In the genomic region with DNA sequence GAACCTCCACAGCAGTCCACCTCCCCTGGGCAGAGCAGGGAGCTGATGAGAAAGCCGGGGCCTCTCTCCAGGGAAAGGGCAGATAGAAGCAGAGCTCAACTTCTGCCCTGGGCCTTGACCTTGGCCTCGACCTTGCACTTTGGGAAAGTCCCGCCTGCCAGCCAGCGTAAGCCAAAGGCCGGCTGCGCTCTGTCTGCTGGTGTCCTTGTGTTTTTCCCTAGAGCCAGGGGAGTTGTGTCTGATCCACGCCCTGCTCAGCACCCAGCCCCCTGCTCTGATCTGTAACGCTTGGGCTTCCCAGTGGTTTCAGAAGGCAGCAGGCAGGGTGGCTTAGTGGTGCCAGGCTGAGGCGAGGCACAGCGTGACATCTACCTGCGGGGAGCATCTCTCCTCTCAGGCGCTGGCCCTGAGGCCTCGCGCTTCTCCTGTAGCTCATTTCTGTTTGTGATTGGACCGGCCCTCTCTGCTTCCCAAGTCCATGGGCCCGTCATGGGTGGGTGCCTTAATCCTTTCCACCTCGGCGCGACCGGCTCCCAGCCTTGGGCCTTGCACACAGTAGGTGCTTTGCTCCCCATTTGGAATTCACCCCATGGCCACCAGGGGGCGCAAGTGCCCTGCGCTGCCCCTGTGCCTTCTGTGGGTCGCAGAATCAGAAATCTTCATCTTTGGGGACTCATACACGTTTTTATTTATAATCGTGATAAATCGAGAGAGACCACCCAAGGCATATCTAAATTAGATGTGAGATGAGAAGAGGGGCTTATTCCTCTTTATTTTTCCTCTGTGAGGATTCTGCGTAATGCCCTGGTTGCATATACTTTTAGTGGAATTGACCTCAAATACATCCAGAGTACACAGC, we compare ENCODE assay signal across 8 cellular contexts. TPM values are rescaled to one million over a fixed set of nuclear protein-coding genes. Genes with fewer than 3 reads are reported as not detected.
A peak's percentile ranks its signal among the peaks of the same experiment; 100 is the strongest.
DNase-seq lines count a peak whose midpoint lies in the region; ATAC-seq and TF ChIP-seq lines count a peak whose summit lies in the region.

No MANE protein-coding gene starts in this region.

- no peak for DNase-seq in left ventricle myocardium inferior
- no peak for DNase-seq in left cardiac atrium
- DNase-seq in activated CD4-positive, alpha-beta T cell treated with anti-CD3 and anti-CD28 coated beads for 24 hours (ENCODE audit: low read depth in 2 of 2), result peak; percentile 30 to 43
- peak; percentile 2 for DNase-seq in choroid plexus epithelial cell (ENCODE audit: low read depth)
- DNase-seq in caudate nucleus (lab: John Stamatoyannopoulos, UW), result no peak
- no peak for DNase-seq in NOMO-1 treated with DMSO at 0.1 percent for 48 hours (lab: John Stamatoyannopoulos, UW; ENCODE audit: unreplicated experiment)

- no peak overlapping the region for H3K9ac ChIP-seq in parathyroid adenoma

- H3K4me3 ChIP-seq in left ventricle myocardium inferior (no peak overlapping the region), choroid plexus epithelial cell (ENCODE audit: low read depth, low read length) (no peak overlapping the region), parathyroid adenoma (ENCODE audit: low read depth, low read length) (no peak overlapping the region)

- no peaks in the 10 kb centered on the region for H3K36me3 ChIP-seq in left ventricle myocardium inferior
- H3K36me3 ChIP-seq in parathyroid adenoma (ENCODE audit: control insufficient read depth, insufficient read depth, low read length), result no peaks in the 10 kb centered on the region

- H3K4me2 ChIP-seq in parathyroid adenoma (ENCODE audit: low read length), result no peak overlapping the region

- peaks cover 17% of the 10 kb centered on the region for H3K4me1 ChIP-seq in left ventricle myocardium inferior
- no peaks in the 10 kb centered on the region for H3K4me1 ChIP-seq in parathyroid adenoma

- no peak for ATAC-seq in left cardiac atrium
- ATAC-seq in GM19324 (IDR thresholded peaks at IDR 0.05; ENCODE audit: low FRiP score, unreplicated experiment), result no peak

- intact Hi-C loops in left ventricle myocardium inferior (cut with micrococcal nuclease), result no loop called here
- intact Hi-C loops in left cardiac atrium (cut with DNase I), result no loop called here

- no peak overlapping the region for H2AFZ ChIP-seq in parathyroid adenoma

- H3K27me3 ChIP-seq in left ventricle myocardium inferior (ENCODE audit: low read depth), result peaks cover 19% of the 10 kb centered on the region
- no peaks in the 10 kb centered on the region for H3K27me3 ChIP-seq in parathyroid adenoma (ENCODE audit: control insufficient read depth, insufficient read depth, low read length)

- H3K9me3 ChIP-seq in left ventricle myocardium inferior (replicated peaks), result no peaks in the 10 kb centered on the region
- no peaks in the 10 kb centered on the region for H3K9me3 ChIP-seq in parathyroid adenoma (ENCODE audit: control insufficient read depth, low read length)

- TF ChIP-seq CTCF in left ventricle myocardium inferior (IDR thresholded peaks at IDR 0.05; ENCODE audit: borderline replicate concordance) (peak; percentile 79), choroid plexus epithelial cell (conservative IDR thresholded peaks at IDR 0.05; ENCODE audit: low read depth, low read length) (peak; percentile 93), parathyroid adenoma (IDR thresholded peaks at IDR 0.05) (peak; percentile 83)

- no peaks in the 10 kb centered on the region for H3K79me2 ChIP-seq in parathyroid adenoma

- H3K27ac ChIP-seq in left ventricle myocardium inferior (replicated peaks) (no peak overlapping the region), parathyroid adenoma (no peak overlapping the region), caudate nucleus (ENCODE audit: low read depth, low read length) (no peak overlapping the region)

RNA-seq across cellular contexts. Expression of a gene that starts 24.2 kb away (rescaled TPM):
- 10.9 TPM for total RNA-seq in left ventricle myocardium inferior
- total RNA-seq in left cardiac atrium, result 10 to 100 TPM; 18.0 to 23.0 TPM

RNA-seq across cellular contexts. Expression of a gene that starts 24.3 kb away (rescaled TPM):
- total RNA-seq in left ventricle myocardium inferior (4.1 TPM), left cardiac atrium (1 to 10 TPM; 6.4 to 6.6 TPM)

RNA-seq across cellular contexts. Expression of a gene that starts 26.1 kb away (rescaled TPM):
- total RNA-seq in left ventricle myocardium inferior (0.49 TPM), left cardiac atrium (not detected)

RNA-seq across cellular contexts. Expression of a gene that starts 49.0 kb away (rescaled TPM):
- total RNA-seq in left ventricle myocardium inferior (30.0 TPM), left cardiac atrium (10 to 100 TPM; 36.6 to 46.9 TPM)

Comparison
In these comparisons a context has a peak if more than half of its experiments do, and no peak if none do; other contexts are left out.
1. DNase-seq: peak in activated CD4-positive, alpha-beta T cell treated with anti-CD3 and anti-CD28 coated beads for 24 hours (2 of 2) and choroid plexus epithelial cell (single experiment); none in left ventricle myocardium inferior (single experiment), left cardiac atrium (single experiment), caudate nucleus (0 of 61) and NOMO-1 treated with DMSO at 0.1 percent for 48 hours (single experiment).
2. Peak in every context shown above with its lines, with median percentiles within 50 percentile points of each other: CTCF ChIP-seq.